In genomic region chr11:102842930-102843329, GRCh38 we compare ENCODE assay signal across 24 cellular contexts. TPM values are rescaled to one million over a fixed set of nuclear protein-coding genes. Genes with fewer than 3 reads are reported as not detected.
"Had no signal": no experiment of that assay in that cellular context is flagged by ENCODE, and none has a peak within 500 bp of the region (broad histone marks: within the 10 kb centered on the region; RNA-seq: fewer than 3 reads in every experiment).

No MANE protein-coding gene starts in this region.

- ATAC-seq: activated T-cell treated with anti-CD3 and anti-CD28 coated beads, Interleukin-2, amount 50 U/mL, for 72 hours had no signal

- H3K27ac ChIP-seq: adrenal gland, breast epithelium, VCaP had no signal

- H3K36me3 ChIP-seq: adrenal gland, breast epithelium had no signal

- H3K36me3 Mint-ChIP-seq: activated naive CD8-positive, alpha-beta T cell treated with anti-CD3 and anti-CD28 coated beads, Interleukin-2, amount 10 ng/mL, durations not matched to agents 7 days and 5 days had no signal

- DNase-seq: activated CD4-positive, alpha-beta memory T cell treated with anti-CD3 and anti-CD28 coated beads, Interleukin-2, amount 10 ng/mL, durations not matched to agents 7 days and 5 days; activated CD4-positive, alpha-beta T cell treated with anti-CD3 and anti-CD28 coated beads, Interleukin-2, amount 50 U/mL, for 1 hour; activated CD4-positive, CD25-positive, alpha-beta regulatory T cell; activated naive CD4-positive, alpha-beta T cell treated with anti-CD3 and anti-CD28 coated beads, Interleukin-2, amount 50 U/mL, for 16 hours; activated naive CD8-positive, alpha-beta T cell treated with anti-CD3 and anti-CD28 coated beads, Interleukin-2, amount 10 ng/mL, durations not matched to agents 7 days and 5 days; activated T-cell treated with anti-CD3 and anti-CD28 coated beads, Interleukin-2, amount 50 U/mL, for 72 hours; adrenal gland; anterior cingulate cortex; caudate nucleus; Karpas-422; NCI-H1048; NCI-H146; NCI-H187 treated with DMSO at 0.1 percent for 48 hours; NCI-H2081 treated with DMSO at 0.1 percent for 48 hours; NCI-H446; NCI-H524; SIG-M5; T-helper 1 cell had no signal

- H3K9me3 Mint-ChIP-seq: activated CD4-positive, alpha-beta memory T cell treated with anti-CD3 and anti-CD28 coated beads, Interleukin-2, amount 10 ng/mL, durations not matched to agents 7 days and 5 days; activated naive CD8-positive, alpha-beta T cell treated with anti-CD3 and anti-CD28 coated beads, Interleukin-2, amount 10 ng/mL, durations not matched to agents 7 days and 5 days; activated T-cell treated with anti-CD3 and anti-CD28 coated beads, Interleukin-2, amount 50 U/mL, for 72 hours had no signal

- H3K4me3 ChIP-seq: adrenal gland, breast epithelium had no signal

- H3K4me3 Mint-ChIP-seq: activated CD4-positive, alpha-beta memory T cell treated with anti-CD3 and anti-CD28 coated beads, Interleukin-2, amount 10 ng/mL, durations not matched to agents 7 days and 5 days; activated naive CD8-positive, alpha-beta T cell treated with anti-CD3 and anti-CD28 coated beads, Interleukin-2, amount 10 ng/mL, durations not matched to agents 7 days and 5 days; activated T-cell treated with anti-CD3 and anti-CD28 coated beads, Interleukin-2, amount 50 U/mL, for 72 hours had no signal

- H3K4me1 ChIP-seq: adrenal gland, breast epithelium had no signal

- H3K4me1 Mint-ChIP-seq: activated CD4-positive, alpha-beta memory T cell treated with anti-CD3 and anti-CD28 coated beads, Interleukin-2, amount 10 ng/mL, durations not matched to agents 7 days and 5 days; activated naive CD8-positive, alpha-beta T cell treated with anti-CD3 and anti-CD28 coated beads, Interleukin-2, amount 10 ng/mL, durations not matched to agents 7 days and 5 days had no signal

- H3K9me3 ChIP-seq: adrenal gland, breast epithelium had no signal

- FAIRE-seq: RCC 7860 had no signal

- H3K27me3 Mint-ChIP-seq: activated naive CD8-positive, alpha-beta T cell treated with anti-CD3 and anti-CD28 coated beads, Interleukin-2, amount 10 ng/mL, durations not matched to agents 7 days and 5 days had no signal

- H3K27ac Mint-ChIP-seq: activated CD4-positive, alpha-beta memory T cell treated with anti-CD3 and anti-CD28 coated beads, Interleukin-2, amount 10 ng/mL, durations not matched to agents 7 days and 5 days; activated naive CD8-positive, alpha-beta T cell treated with anti-CD3 and anti-CD28 coated beads, Interleukin-2, amount 10 ng/mL, durations not matched to agents 7 days and 5 days; activated T-cell treated with anti-CD3 and anti-CD28 coated beads, Interleukin-2, amount 50 U/mL, for 72 hours had no signal

- H3K27me3 ChIP-seq: breast epithelium had no signal

RNA-seq across cellular contexts. Expression of gene MMP3, which starts 0.5 kb away (rescaled TPM):
- total RNA-seq: activated CD4-positive, alpha-beta memory T cell treated with anti-CD3 and anti-CD28 coated beads, Interleukin-2, amount 10 ng/mL, durations not matched to agents 7 days and 5 days; activated CD8-positive, alpha-beta memory T cell treated with anti-CD3 and anti-CD28 coated beads for 36 hours; activated naive CD8-positive, alpha-beta T cell treated with anti-CD3 and anti-CD28 coated beads, Interleukin-2, amount 10 ng/mL, durations not matched to agents 7 days and 5 days; activated T-cell treated with anti-CD3 and anti-CD28 coated beads, Interleukin-2, amount 50 U/mL, for 72 hours; cerebellum; T-helper 2 cell treated with Interferon-gamma antibody and Interleukin-4, amounts not matched to agents 100 ng/mL and 5 ng/mL, for 36 hours had no signal
- polyA plus RNA-seq: adrenal gland had no signal

RNA-seq across cellular contexts. Expression of gene MMP12, which starts 31.9 kb away (rescaled TPM):
- total RNA-seq: activated CD4-positive, alpha-beta memory T cell treated with anti-CD3 and anti-CD28 coated beads, Interleukin-2, amount 10 ng/mL, durations not matched to agents 7 days and 5 days; activated CD8-positive, alpha-beta memory T cell treated with anti-CD3 and anti-CD28 coated beads for 36 hours; activated naive CD8-positive, alpha-beta T cell treated with anti-CD3 and anti-CD28 coated beads, Interleukin-2, amount 10 ng/mL, durations not matched to agents 7 days and 5 days; activated T-cell treated with anti-CD3 and anti-CD28 coated beads, Interleukin-2, amount 50 U/mL, for 72 hours; adrenal gland; cerebellum; T-helper 2 cell treated with Interferon-gamma antibody and Interleukin-4, amounts not matched to agents 100 ng/mL and 5 ng/mL, for 36 hours had no signal
- polyA plus RNA-seq: adrenal gland had no signal

RNA-seq across cellular contexts. Expression of gene MMP1, which starts 45.0 kb away (rescaled TPM):
- total RNA-seq: activated CD4-positive, alpha-beta memory T cell treated with anti-CD3 and anti-CD28 coated beads, Interleukin-2, amount 10 ng/mL, durations not matched to agents 7 days and 5 days; activated CD8-positive, alpha-beta memory T cell treated with anti-CD3 and anti-CD28 coated beads for 36 hours; activated naive CD8-positive, alpha-beta T cell treated with anti-CD3 and anti-CD28 coated beads, Interleukin-2, amount 10 ng/mL, durations not matched to agents 7 days and 5 days; activated T-cell treated with anti-CD3 and anti-CD28 coated beads, Interleukin-2, amount 50 U/mL, for 72 hours; adrenal gland; breast epithelium; cerebellum; T-helper 2 cell treated with Interferon-gamma antibody and Interleukin-4, amounts not matched to agents 100 ng/mL and 5 ng/mL, for 36 hours had no signal
